ENCODE assay signal across 1 cellular context in genomic region chr9:111957856-111958631, GRCh38.
TF ChIP-seq lines count a peak whose summit lies in the region.

No MANE protein-coding gene starts in this region.

TF ChIP-seq in HEK293, 187 proteins besides CTCF, POLR2A, EP300 and RAD21 (continued from another document):
- TF ChIP-seq ZNF645 (tag by site-specific recombination; IDR thresholded peaks at IDR 0.05) (no peak), ZNF76 (tag by site-specific recombination; IDR thresholded peaks at IDR 0.05; ENCODE audit: borderline replicate concordance, low read depth) (no peak), ZNF629 (tag by site-specific recombination; IDR thresholded peaks at IDR 0.05) (peak; percentile 53), ZBTB7A (tag by site-specific recombination; IDR thresholded peaks at IDR 0.05; ENCODE audit: low read depth) (no peak), GLI2 (tag by site-specific recombination; IDR thresholded peaks at IDR 0.05; ENCODE audit: borderline replicate concordance, low read depth) (no peak), SCRT2 (tag by site-specific recombination; IDR thresholded peaks at IDR 0.05) (peak; percentile 63), PRDM6 (tag by site-specific recombination; IDR thresholded peaks at IDR 0.05) (peak; percentile 84; the same call in 1 of the 2 replicates), ZNF280C (tag by site-specific recombination; IDR thresholded peaks at IDR 0.05) (no peak), ZNF398 (tag by site-specific recombination; IDR thresholded peaks at IDR 0.05) (no peak), ZNF580 (tag by site-specific recombination; IDR thresholded peaks at IDR 0.05) (peak; percentile 17), ZNF366 (tag by site-specific recombination; conservative IDR thresholded peaks at IDR 0.05) (peak; percentile 95), ZNF202 (tag by site-specific recombination; IDR thresholded peaks at IDR 0.05; ENCODE audit: borderline replicate concordance) (no peak), ZNF394 (tag by site-specific recombination; IDR thresholded peaks at IDR 0.05; ENCODE audit: borderline replicate concordance) (peak; percentile 34; the same call in 1 of the 2 replicates), ZNF169 (tag by site-specific recombination; IDR thresholded peaks at IDR 0.05) (no peak), ZNF501 (tag by site-specific recombination; IDR thresholded peaks at IDR 0.05) (peak; percentile 34; the same call in 1 of the 2 replicates), INSM2 (tag by site-specific recombination; IDR thresholded peaks at IDR 0.05) (peak; percentile 83), ZBTB17 (tag by site-specific recombination; IDR thresholded peaks at IDR 0.05) (peak; percentile 81), FEZF1 (tag by site-specific recombination; IDR thresholded peaks at IDR 0.05) (0 out of 2 replicates have a peak, but pooled peaks have one; percentile 19), ZNF521 (tag by site-specific recombination; IDR thresholded peaks at IDR 0.05) (no peak), ZNF529 (tag by site-specific recombination; IDR thresholded peaks at IDR 0.05; ENCODE audit: insufficient replicate concordance) (no peak), PRDM10 (tag by site-specific recombination; IDR thresholded peaks at IDR 0.05) (no peak), ZBTB44 (tag by site-specific recombination; IDR thresholded peaks at IDR 0.05) (peak; percentile 89), ZNF664 (tag by site-specific recombination; IDR thresholded peaks at IDR 0.05) (0 out of 2 replicates have a peak, but pooled peaks have one; percentile 26), ZNF704 (tag by site-specific recombination; IDR thresholded peaks at IDR 0.05) (no peak), ZNF555 (tag by site-specific recombination; conservative IDR thresholded peaks at IDR 0.05) (no peak), ZNF10 (tag by site-specific recombination; IDR thresholded peaks at IDR 0.05) (peak; percentile 77), TRIM28 (IDR thresholded peaks at IDR 0.05; ENCODE audit: borderline replicate concordance, low read length) (peak; percentile 23; the same call in 1 of the 2 replicates), ZEB2 (tag by site-specific recombination; IDR thresholded peaks at IDR 0.05) (peak; percentile 69), ZBTB1 (tag by site-specific recombination; IDR thresholded peaks at IDR 0.05) (peak; percentile 36; the same call in 1 of the 2 replicates), ZNF157 (tag by site-specific recombination; IDR thresholded peaks at IDR 0.05) (no peak), ZBTB48 (tag by site-specific recombination; IDR thresholded peaks at IDR 0.05) (0 out of 2 replicates have a peak, but pooled peaks have one; percentile 26), OSR2 (tag by site-specific recombination; IDR thresholded peaks at IDR 0.05) (peak; percentile 82), ZNF600 (tag by site-specific recombination; IDR thresholded peaks at IDR 0.05) (peak; percentile 76), ZNF692 (tag by site-specific recombination; IDR thresholded peaks at IDR 0.05) (0 out of 2 replicates have a peak, but pooled peaks have one; percentile 14)
TF ChIP-seq in HEK293: peak in this region for 25.
